15 cellular contexts compared by ENCODE assay signal in genomic region chr4:2285665-2286381, GRCh38. TPM values are rescaled to one million over a fixed set of nuclear protein-coding genes. Genes with fewer than 3 reads are reported as not detected.
DNase-seq lines count a peak whose midpoint lies in the region; ATAC-seq and TF ChIP-seq lines count a peak whose summit lies in the region.
"Had no signal": no experiment of that assay in that cellular context is flagged by ENCODE, and none has a peak within 500 bp of the region (broad histone marks: within the 10 kb centered on the region; RNA-seq: fewer than 3 reads in every experiment).

No MANE protein-coding gene starts in this region.

- no peak for ATAC-seq in activated CD8-positive, alpha-beta T cell treated with anti-CD3 and anti-CD28 coated beads, Interleukin-2, amount 10 ng/mL, durations not matched to agents 7 days and 5 days
- no peak for ATAC-seq in activated CD8-positive, alpha-beta T cell treated with anti-CD3 and anti-CD28 coated beads for 36 hours
- ATAC-seq in RWPE2 (ENCODE audit: low read depth) = no peak
- ATAC-seq in sciatic nerve = no peak
- ATAC-seq in GM21381 (IDR thresholded peaks at IDR 0.05; ENCODE audit: unreplicated experiment) = no peak
- ATAC-seq: WTC11 had no signal

- TF ChIP-seq CTCF in activated CD8-positive, alpha-beta T cell treated with anti-CD3 and anti-CD28 coated beads for 36 hours (IDR thresholded peaks at IDR 0.05) = no peak
- TF ChIP-seq CTCF in RWPE2 (IDR thresholded peaks at IDR 0.05; ENCODE audit: poor library complexity, severe bottlenecking) = no peak

- H3K4me3 ChIP-seq in RWPE2 (ENCODE audit: severe bottlenecking) = no peak overlapping the region
- H3K4me3 ChIP-seq: esophagus muscularis mucosa, suprapubic skin had no signal

- no peaks in the 10 kb centered on the region for H3K36me3 Mint-ChIP-seq in activated CD8-positive, alpha-beta T cell treated with anti-CD3 and anti-CD28 coated beads, Interleukin-2, amount 10 ng/mL, durations not matched to agents 7 days and 5 days (ENCODE audit: low read depth)
- H3K36me3 Mint-ChIP-seq in activated CD8-positive, alpha-beta T cell treated with anti-CD3 and anti-CD28 coated beads for 36 hours (ENCODE audit: low read depth) = no peaks in the 10 kb centered on the region
- H3K36me3 Mint-ChIP-seq in immature natural killer cell = peaks cover 0 to 22% (median 16%) of the 10 kb centered on the region in 3 donors
- H3K36me3 Mint-ChIP-seq: WTC11 had no signal

- peak overlapping the region; percentile 39 for H3K27ac Mint-ChIP-seq in activated CD8-positive, alpha-beta T cell treated with anti-CD3 and anti-CD28 coated beads, Interleukin-2, amount 10 ng/mL, durations not matched to agents 7 days and 5 days
- no peak overlapping the region for H3K27ac Mint-ChIP-seq in activated CD8-positive, alpha-beta T cell treated with anti-CD3 and anti-CD28 coated beads for 36 hours
- peak overlapping the region in 5 of 6 donors; percentile 74 to 100 (median 88) for H3K27ac Mint-ChIP-seq in immature natural killer cell
- H3K27ac Mint-ChIP-seq: dendritic cell treated with granulocyte-macrophage colony-stimulating factor and Interleukin-4, amounts not matched to agents 40 ng/mL and 50 ng/mL, for 4 days; WTC11 had no signal

- CTCF ChIA-PET in activated CD8-positive, alpha-beta T cell treated with anti-CD3 and anti-CD28 coated beads, Interleukin-2, amount 10 ng/mL, durations not matched to agents 7 days and 5 days (lab: Charles Lee) = interaction anchor here (1.1 kb wide), 1 partner anchor 127 kb away, joined by 4 read pairs; no protein-coding TSS in a partner anchor
- CTCF ChIA-PET in activated CD8-positive, alpha-beta T cell treated with anti-CD3 and anti-CD28 coated beads for 36 hours (lab: Charles Lee) = no interaction called here

- no peaks in the 10 kb centered on the region for H3K36me3 ChIP-seq in RWPE2 (ENCODE audit: low read depth)
- H3K36me3 ChIP-seq: esophagus muscularis mucosa, suprapubic skin had no signal

- no peaks in the 10 kb centered on the region for H3K27me3 Mint-ChIP-seq in activated CD8-positive, alpha-beta T cell treated with anti-CD3 and anti-CD28 coated beads, Interleukin-2, amount 10 ng/mL, durations not matched to agents 7 days and 5 days (ENCODE audit: low read depth)
- no peaks in the 10 kb centered on the region for H3K27me3 Mint-ChIP-seq in activated CD8-positive, alpha-beta T cell treated with anti-CD3 and anti-CD28 coated beads for 36 hours
- H3K27me3 Mint-ChIP-seq in immature natural killer cell (ENCODE audit: low read depth in 3 of 3) = peaks cover 14 to 23% (median 15%) of the 10 kb centered on the region in 3 donors

- no peaks in the 10 kb centered on the region for H3K9me3 ChIP-seq in RWPE2 (ENCODE audit: severe bottlenecking)
- H3K9me3 ChIP-seq: esophagus muscularis mucosa, suprapubic skin had no signal

- POLR2A ChIA-PET in activated CD8-positive, alpha-beta T cell treated with anti-CD3 and anti-CD28 coated beads, Interleukin-2, amount 10 ng/mL, durations not matched to agents 7 days and 5 days (lab: Charles Lee) = no interaction called here
- POLR2A ChIA-PET in activated CD8-positive, alpha-beta T cell treated with anti-CD3 and anti-CD28 coated beads for 36 hours (lab: Charles Lee) = interaction anchor here (1.8 kb wide), 1 partner anchor 11 kb away, joined by 5 read pairs; no protein-coding TSS in a partner anchor

- intact Hi-C loops in activated CD8-positive, alpha-beta T cell treated with anti-CD3 and anti-CD28 coated beads for 36 hours (cut with micrococcal nuclease) = no loop called here
- intact Hi-C loops in sciatic nerve (cut with DNase I) = loop anchor here (5.0 kb wide), 1 partner anchor 156 kb away; no protein-coding TSS in a partner anchor

- no peaks in the 10 kb centered on the region for H3K9me3 Mint-ChIP-seq in activated CD8-positive, alpha-beta T cell treated with anti-CD3 and anti-CD28 coated beads, Interleukin-2, amount 10 ng/mL, durations not matched to agents 7 days and 5 days (ENCODE audit: insufficient read depth)
- no peaks in the 10 kb centered on the region for H3K9me3 Mint-ChIP-seq in activated CD8-positive, alpha-beta T cell treated with anti-CD3 and anti-CD28 coated beads for 36 hours
- no peaks in the 10 kb centered on the region for H3K9me3 Mint-ChIP-seq in immature natural killer cell
- H3K9me3 Mint-ChIP-seq: dendritic cell treated with granulocyte-macrophage colony-stimulating factor and Interleukin-4, amounts not matched to agents 40 ng/mL and 50 ng/mL, for 4 days; WTC11 had no signal

- H3K27ac ChIP-seq in RWPE2 (ENCODE audit: poor library complexity, severe bottlenecking) = no peak overlapping the region
- H3K27ac ChIP-seq: esophagus muscularis mucosa, suprapubic skin had no signal

- no peak for DNase-seq in activated CD8-positive, alpha-beta T cell treated with anti-CD3 and anti-CD28 coated beads, Interleukin-2, amount 10 ng/mL, durations not matched to agents 7 days and 5 days
- no peak for DNase-seq in activated CD8-positive, alpha-beta T cell treated with anti-CD3 and anti-CD28 coated beads for 36 hours
- peak; percentile 61 for DNase-seq in RWPE2 (ENCODE audit: low spot score)
- no peak for DNase-seq in immature natural killer cell
- DNase-seq in sciatic nerve (ENCODE audit: low spot score) = peak; percentile 51
- DNase-seq in GOT3 (lab: John Stamatoyannopoulos, UW) = no peak
- no peak for DNase-seq in Kasumi-1 (lab: John Stamatoyannopoulos, UW)
- DNase-seq: GF-D8, NCI-H2029 treated with DMSO at 0.1 percent for 48 hours, NCI-H69 had no signal

- no peak overlapping the region for H3K4me3 Mint-ChIP-seq in activated CD8-positive, alpha-beta T cell treated with anti-CD3 and anti-CD28 coated beads, Interleukin-2, amount 10 ng/mL, durations not matched to agents 7 days and 5 days
- H3K4me3 Mint-ChIP-seq in activated CD8-positive, alpha-beta T cell treated with anti-CD3 and anti-CD28 coated beads for 36 hours = no peak overlapping the region
- H3K4me3 Mint-ChIP-seq in immature natural killer cell = no peak overlapping the region
- H3K4me3 Mint-ChIP-seq: dendritic cell treated with granulocyte-macrophage colony-stimulating factor and Interleukin-4, amounts not matched to agents 40 ng/mL and 50 ng/mL, for 4 days; WTC11 had no signal

- H3K27me3 ChIP-seq in RWPE2 (ENCODE audit: insufficient read depth, poor library complexity, severe bottlenecking) = no peaks in the 10 kb centered on the region
- H3K27me3 ChIP-seq: esophagus muscularis mucosa, suprapubic skin had no signal

- H3K4me1 Mint-ChIP-seq in activated CD8-positive, alpha-beta T cell treated with anti-CD3 and anti-CD28 coated beads, Interleukin-2, amount 10 ng/mL, durations not matched to agents 7 days and 5 days (ENCODE audit: low read depth) = peaks cover 50% of the 10 kb centered on the region
- H3K4me1 Mint-ChIP-seq in activated CD8-positive, alpha-beta T cell treated with anti-CD3 and anti-CD28 coated beads for 36 hours (ENCODE audit: low read depth) = peaks cover 46% of the 10 kb centered on the region
- peaks cover 41% of the 10 kb centered on the region in 2 donors for H3K4me1 Mint-ChIP-seq in immature natural killer cell
- H3K4me1 Mint-ChIP-seq: WTC11 had no signal

- H3K4me1 ChIP-seq in RWPE2 (ENCODE audit: insufficient read depth, poor library complexity, severe bottlenecking) = no peaks in the 10 kb centered on the region
- H3K4me1 ChIP-seq: esophagus muscularis mucosa, suprapubic skin had no signal

RNA-seq across cellular contexts. Expression of gene MXD4, which starts 23.9 kb away (rescaled TPM):
- 1 to 10 TPM; 5.9 to 6.9 TPM for total RNA-seq in activated CD8-positive, alpha-beta T cell treated with anti-CD3 and anti-CD28 coated beads, Interleukin-2, amount 10 ng/mL, durations not matched to agents 7 days and 5 days
- 1 to 10 TPM; 1.5 to 2.3 TPM for total RNA-seq in activated CD8-positive, alpha-beta T cell treated with anti-CD3 and anti-CD28 coated beads for 36 hours
- 10 to 100 TPM; 55.0 to 56.1 (median 55.0) TPM for polyA plus RNA-seq in immature natural killer cell
- 84.7 TPM for total RNA-seq in sciatic nerve

RNA-seq across cellular contexts. Expression of gene HAUS3, which starts 43.9 kb away (rescaled TPM):
- 10 to 100 TPM; 22.0 to 25.8 TPM for total RNA-seq in activated CD8-positive, alpha-beta T cell treated with anti-CD3 and anti-CD28 coated beads, Interleukin-2, amount 10 ng/mL, durations not matched to agents 7 days and 5 days
- total RNA-seq in activated CD8-positive, alpha-beta T cell treated with anti-CD3 and anti-CD28 coated beads for 36 hours = 10 to 100 TPM; 18.4 to 19.5 TPM
- polyA plus RNA-seq in immature natural killer cell = 10 to 100 TPM; 12.8 to 21.7 (median 16.5) TPM
- 15.4 TPM for total RNA-seq in sciatic nerve

RNA-seq across cellular contexts. Expression of gene POLN, which starts 43.9 kb away (rescaled TPM):
- 1 to 10 TPM; 2.4 to 2.5 TPM for total RNA-seq in activated CD8-positive, alpha-beta T cell treated with anti-CD3 and anti-CD28 coated beads, Interleukin-2, amount 10 ng/mL, durations not matched to agents 7 days and 5 days
- 1 to 10 TPM; 2.1 to 2.9 TPM for total RNA-seq in activated CD8-positive, alpha-beta T cell treated with anti-CD3 and anti-CD28 coated beads for 36 hours
- polyA plus RNA-seq in immature natural killer cell = 1 to 10 TPM in 1 of 3 donors, under 1 TPM in 1, not detected in 1; 0.41 to 1.6 TPM
- 7.7 TPM for total RNA-seq in sciatic nerve

Comparison
In these comparisons a context has a peak if more than half of its experiments do, and no peak if none do; other contexts are left out.
1. DNase-seq: peak in RWPE2 (single experiment) and sciatic nerve (single experiment); none in activated CD8-positive, alpha-beta T cell treated with anti-CD3 and anti-CD28 coated beads, Interleukin-2, amount 10 ng/mL, durations not matched to agents 7 days and 5 days (single experiment), activated CD8-positive, alpha-beta T cell treated with anti-CD3 and anti-CD28 coated beads for 36 hours (single experiment), immature natural killer cell (0 of 3), GOT3 (single experiment) and Kasumi-1 (0 of 2).
2. RNA of gene MXD4, which starts 23.9 kb away (total RNA-seq): 84.7 TPM in sciatic nerve (single experiment); 5.9 to 6.9 TPM in activated CD8-positive, alpha-beta T cell treated with anti-CD3 and anti-CD28 coated beads, Interleukin-2, amount 10 ng/mL, durations not matched to agents 7 days and 5 days and 1.5 to 2.3 TPM in activated CD8-positive, alpha-beta T cell treated with anti-CD3 and anti-CD28 coated beads for 36 hours; every median in the first group is over 10 times any median in the second.